ENCODE assay signal across 8 cellular contexts in genomic region chr12:40010899-40011774, GRCh38.
DNase-seq lines count a peak whose midpoint lies in the region; ATAC-seq and TF ChIP-seq lines count a peak whose summit lies in the region.

No MANE protein-coding gene starts in this region.

- in situ Hi-C loops in Panc1 (cut with HindIII; ENCODE audit: low pct_unique_long_range_greater_than_20kb, low sequenced_read_pairs): no loop called here

- no peak overlapping the region for H3K4me3 ChIP-seq in Panc1 (ENCODE audit: low read depth in 2 of 2, low read length in 2 of 2)

- H3K27ac ChIP-seq in Panc1 (ENCODE audit: low read length): no peak overlapping the region

- CTCF ChIA-PET in Panc1 (lab: Charles Lee): interaction anchor here (0.6 to 1.1 kb wide), 6 partner anchors 10 to 876 kb away, joined by 3 to 11 read pairs (median 4); partner anchors contain the start of gene SLC2A13

- intact Hi-C loops in Panc1 (cut with micrococcal nuclease; ENCODE audit: unreplicated experiment): loop anchor here (1.0 kb wide), 1 partner anchor 95 kb away; the partner anchor contains the start of gene SLC2A13

- TF ChIP-seq CTCF in GM20000 (IDR thresholded peaks at IDR 0.05; ENCODE audit: extremely low read depth, missing control alignments): peak; percentile 49
- TF ChIP-seq CTCF in Panc1 (IDR thresholded peaks at IDR 0.05): peak; percentile 85

- ATAC-seq in HG03571 (IDR thresholded peaks at IDR 0.05; ENCODE audit: unreplicated experiment) (peak; percentile 97), Panc1 (peak; percentile 98)

- H3K27me3 ChIP-seq in Panc1 (ENCODE audit: control insufficient read depth, insufficient read depth, low read length): no peaks in the 10 kb centered on the region

- POLR2A ChIA-PET in Panc1 (lab: Charles Lee): no interaction called here

- no peaks in the 10 kb centered on the region for H3K36me3 ChIP-seq in Panc1 (ENCODE audit: control insufficient read depth, insufficient read depth, low read length)

- no TSS peak for BruUV-seq in Panc1 (replicated peaks; lab: Mats Ljungman, UMichigan)

- 0 out of 2 replicates have a peak, but pooled peaks cover 2% of the 10 kb centered on the region for H3K4me1 ChIP-seq in Panc1 (ENCODE audit: control insufficient read depth, insufficient read depth, low read length)

- no peaks in the 10 kb centered on the region for H3K9me3 ChIP-seq in Panc1 (ENCODE audit: control insufficient read depth, insufficient read depth, low read depth, low read length)

- peak; percentile 62 for DNase-seq in DMS53 treated with DMSO at 0.1 percent for 48 hours (lab: John Stamatoyannopoulos, UW; ENCODE audit: unreplicated experiment)
- DNase-seq in GM20000 (ENCODE audit: low spot score): peak; percentile 62
- peak; percentile 28 for DNase-seq in Panc1 (ENCODE audit: low read depth, low spot score)
- DNase-seq in activated gamma-delta T cell treated with anti-CD3 and anti-CD28 coated beads, Interleukin-2, amount 50 U/mL, for 16 hours (ENCODE audit: low read depth): peak; percentile 42
- peak; percentile 76 for DNase-seq in globus pallidus (ENCODE audit: low spot score)
- peak; percentile 92 for DNase-seq in pons (ENCODE audit: low spot score)
- no peak for DNase-seq in DMS79 (lab: John Stamatoyannopoulos, UW)
